In genomic region chr2:67798536-67799160, GRCh38 we compare ENCODE assay signal across 18 cellular contexts.
"Had no signal": no experiment of that assay in that cellular context is flagged by ENCODE, and none has a peak within 500 bp of the region (broad histone marks: within the 10 kb centered on the region; RNA-seq: fewer than 3 reads in every experiment).

No MANE protein-coding gene starts in this region.

- H3K36me3 Mint-ChIP-seq: stimulated activated naive B cell treated with anti-CD40 and anti-IgM and Interleukin-4, amounts not matched to agents 10 μg/mL and 1 μg/mL and 100 μg/mL, for 72 hours had no signal

- DNase-seq: activated B cell treated with CpG ODN at 0.5 μM for 24 hours; activated CD4-positive, alpha-beta T cell treated with anti-CD3 and anti-CD28 coated beads, Interleukin-2, amount 10 ng/mL, durations not matched to agents 24 days and 14 days; activated CD8-positive, alpha-beta memory T cell treated with anti-CD3 and anti-CD28 coated beads for 24 hours; activated naive CD4-positive, alpha-beta T cell treated with Interleukin-2 at 50 U/mL for 16 hours; activated naive CD8-positive, alpha-beta T cell treated with anti-CD3 and anti-CD28 coated beads, Interleukin-2, amount 50 U/mL, for 24 hours; caudate nucleus; colonic mucosa; effector CD8-positive, alpha-beta T cell; glutamatergic neuron; islet precursor cell; left lung; naive B cell; right lobe of liver; stimulated activated CD4-positive, alpha-beta T cell treated with anti-CD3 and anti-CD28 coated beads, Interleukin-2, amount 100 ng/mL, for 24 hours; stimulated activated naive B cell treated with anti-CD40 and anti-IgM and Interleukin-4, amounts not matched to agents 10 μg/mL and 1 μg/mL and 100 μg/mL, for 72 hours; T-helper 17 cell had no signal

- H3K9me3 Mint-ChIP-seq: activated B cell treated with CpG ODN at 0.5 μM for 24 hours; activated CD4-positive, alpha-beta T cell treated with anti-CD3 and anti-CD28 coated beads, Interleukin-2, amount 10 ng/mL, durations not matched to agents 24 days and 14 days; activated naive CD8-positive, alpha-beta T cell treated with anti-CD3 and anti-CD28 coated beads, Interleukin-2, amount 50 U/mL, for 24 hours had no signal

- H3K4me1 Mint-ChIP-seq: activated B cell treated with CpG ODN at 0.5 μM for 24 hours; activated CD4-positive, alpha-beta T cell treated with anti-CD3 and anti-CD28 coated beads, Interleukin-2, amount 10 ng/mL, durations not matched to agents 24 days and 14 days; activated naive CD8-positive, alpha-beta T cell treated with anti-CD3 and anti-CD28 coated beads, Interleukin-2, amount 50 U/mL, for 24 hours; naive B cell; stimulated activated naive B cell treated with anti-CD40 and anti-IgM and Interleukin-4, amounts not matched to agents 10 μg/mL and 1 μg/mL and 100 μg/mL, for 72 hours; T-helper 17 cell had no signal

- H3K27me3 Mint-ChIP-seq: activated CD4-positive, alpha-beta T cell treated with anti-CD3 and anti-CD28 coated beads, Interleukin-2, amount 10 ng/mL, durations not matched to agents 24 days and 14 days had no signal

- H3K27ac ChIP-seq: colonic mucosa, epithelial cell of prostate, prostate gland, right lobe of liver had no signal

- H3K4me1 ChIP-seq: colonic mucosa, prostate gland, right lobe of liver had no signal

- H3K27me3 ChIP-seq: colonic mucosa, left lung, right lobe of liver had no signal

- H3K4me3 Mint-ChIP-seq: activated B cell treated with CpG ODN at 0.5 μM for 24 hours; activated CD4-positive, alpha-beta T cell treated with anti-CD3 and anti-CD28 coated beads, Interleukin-2, amount 10 ng/mL, durations not matched to agents 24 days and 14 days; activated naive CD8-positive, alpha-beta T cell treated with anti-CD3 and anti-CD28 coated beads, Interleukin-2, amount 50 U/mL, for 24 hours; naive B cell; stimulated activated naive B cell treated with anti-CD40 and anti-IgM and Interleukin-4, amounts not matched to agents 10 μg/mL and 1 μg/mL and 100 μg/mL, for 72 hours; T-helper 17 cell had no signal

- H3K36me3 ChIP-seq: colonic mucosa, left lung, prostate gland, right lobe of liver had no signal

- ATAC-seq: activated naive CD8-positive, alpha-beta T cell treated with anti-CD3 and anti-CD28 coated beads, Interleukin-2, amount 50 U/mL, for 24 hours; right lobe of liver; stimulated activated naive B cell treated with anti-CD40 and anti-IgM and Interleukin-4, amounts not matched to agents 10 μg/mL and 1 μg/mL and 100 μg/mL, for 72 hours; T-helper 17 cell had no signal

- H3K9me3 ChIP-seq: colonic mucosa, left lung, prostate gland, right lobe of liver had no signal

- H3K4me3 ChIP-seq: colonic mucosa, left lung, prostate gland, right lobe of liver had no signal

- H3K27ac Mint-ChIP-seq: activated B cell treated with CpG ODN at 0.5 μM for 24 hours; activated CD4-positive, alpha-beta T cell treated with anti-CD3 and anti-CD28 coated beads, Interleukin-2, amount 10 ng/mL, durations not matched to agents 24 days and 14 days; activated naive CD8-positive, alpha-beta T cell treated with anti-CD3 and anti-CD28 coated beads, Interleukin-2, amount 50 U/mL, for 24 hours; naive B cell; stimulated activated naive B cell treated with anti-CD40 and anti-IgM and Interleukin-4, amounts not matched to agents 10 μg/mL and 1 μg/mL and 100 μg/mL, for 72 hours; T-helper 17 cell had no signal
